18 cellular contexts compared by ENCODE assay signal in genomic region chr1:229114315-229114714, GRCh38.
A peak's percentile ranks its signal among the peaks of the same experiment; 100 is the strongest.
DNase-seq lines count a peak whose midpoint lies in the region; ATAC-seq, FAIRE-seq and TF ChIP-seq lines count a peak whose summit lies in the region.
"Had no signal": no experiment of that assay in that cellular context is flagged by ENCODE, and none has a peak within 500 bp of the region (broad histone marks: within the 10 kb centered on the region; RNA-seq: fewer than 3 reads in every experiment).

No MANE protein-coding gene starts in this region.

- H3K9me3 ChIP-seq in HepG2 (ENCODE audit: low read length) (no peaks in the 10 kb centered on the region), right lobe of liver (no peaks in the 10 kb centered on the region), T-helper 17 cell (ENCODE audit: control insufficient read depth, low read length, poor library complexity, severe bottlenecking) (no peaks in the 10 kb centered on the region)
- H3K9me3 ChIP-seq: colonic mucosa, HAP-1, upper lobe of left lung had no signal

- H3K4me1 Mint-ChIP-seq in T-helper 17 cell (peaks cover 12% of the 10 kb centered on the region), chondrocyte (ENCODE audit: low read depth) (peaks cover 3% of the 10 kb centered on the region)

- no peak for TF ChIP-seq CTCF in HepG2 (CRISPR knock-in tag; IDR thresholded peaks at IDR 0.05)
- no peak for TF ChIP-seq CTCF in right lobe of liver (IDR thresholded peaks at IDR 0.05)
- TF ChIP-seq CTCF in chondrocyte (IDR thresholded peaks at IDR 0.05): no peak

- ATAC-seq in HepG2 (no peak), right lobe of liver (no peak), T-helper 17 cell (no peak), left colon (peak; percentile 35), HG03095 (IDR thresholded peaks at IDR 0.05; ENCODE audit: unreplicated experiment) (no peak), HG02610 (IDR thresholded peaks at IDR 0.05; ENCODE audit: unreplicated experiment) (no peak)
- ATAC-seq: activated CD8-positive, alpha-beta T cell treated with anti-CD3 and anti-CD28 coated beads, Interleukin-2, amount 10 ng/mL, durations not matched to agents 7 days and 5 days had no signal

- no peak for TF ChIP-seq RAD21 in HepG2 (CRISPR knock-in tag; IDR thresholded peaks at IDR 0.05)

- TF ChIP-seq POLR2A in HepG2 (IDR thresholded peaks at IDR 0.05; ENCODE audit: insufficient read depth in 1 of 2, low read depth in 2 of 2, low read length in 2 of 2): no peak
- no peak for TF ChIP-seq POLR2A in right lobe of liver (IDR thresholded peaks at IDR 0.05)

- 73% methylated on average over 3 of the region's 5 CpGs for WGBS in HepG2 (ENCODE audit: low lambda C conversion rate)
- 51% methylated on average over 4 of the region's 5 CpGs for WGBS in right lobe of liver (ENCODE audit: insufficient coverage, low coverage, low lambda C conversion rate, missing lambda C conversion rate)

- FAIRE-seq in HepG2 (lab: Jason Lieb, UNC): no peak

- CTCF ChIA-PET in HepG2 (lab: Yijun Ruan, JAX; ENCODE audit: low intra/inter-chr PET ratio, low total read pairs): no interaction called here

- H3K27me3 Mint-ChIP-seq in T-helper 17 cell (no peaks in the 10 kb centered on the region), chondrocyte (ENCODE audit: low read depth) (peaks cover 9% of the 10 kb centered on the region)

- intact Hi-C loops in HepG2 (cut with micrococcal nuclease; ENCODE audit: unreplicated experiment): no loop called here
- intact Hi-C loops in right lobe of liver (cut with DNase I): no loop called here
- intact Hi-C loops in left colon (cut with DNase I, micrococcal nuclease): no loop called here

- POLR2A ChIA-PET in HepG2 (lab: Yijun Ruan, JAX): interaction anchor here (3.5 kb wide), 1 partner anchor 17 kb away, joined by 21 read pairs; no protein-coding TSS in a partner anchor

- no TSS peak for BruUV-seq in HepG2 (replicated peaks; lab: Mats Ljungman, UMichigan)

- no peak overlapping the region for H3K4me2 ChIP-seq in HepG2 (ENCODE audit: low read depth, low read length)

- H3K4me1 ChIP-seq in HepG2 (ENCODE audit: insufficient read depth, low read length) (peaks cover 85% of the 10 kb centered on the region), right lobe of liver (peaks cover 0 to 45% (median 12%) of the 10 kb centered on the region in 4 donors)
- H3K4me1 ChIP-seq: colonic mucosa, HAP-1 had no signal

- no peaks in the 10 kb centered on the region for H4K20me1 ChIP-seq in HepG2 (ENCODE audit: insufficient read depth, low read length)

- H2AFZ ChIP-seq in HepG2 (ENCODE audit: low read length): no peak overlapping the region

- H3K27me3 ChIP-seq in HepG2 (ENCODE audit: control insufficient read depth in 1 of 2, insufficient read depth in 2 of 2, low read length in 2 of 2) (no peaks in the 10 kb centered on the region), right lobe of liver (no peaks in the 10 kb centered on the region)
- H3K27me3 ChIP-seq: colonic mucosa, upper lobe of left lung had no signal

- H3K27ac Mint-ChIP-seq in T-helper 17 cell (peak overlapping the region; percentile 4), chondrocyte (ENCODE audit: unreplicated experiment) (no peak overlapping the region)
- H3K27ac Mint-ChIP-seq: activated CD8-positive, alpha-beta T cell treated with anti-CD3 and anti-CD28 coated beads, Interleukin-2, amount 10 ng/mL, durations not matched to agents 7 days and 5 days had no signal

- in situ Hi-C loops in HepG2 (cut with HindIII; ENCODE audit: extremely low pct_ligation_motif_present, low pct_unique_long_range_greater_than_20kb): no loop called here

- H3K79me2 ChIP-seq in HepG2 (ENCODE audit: insufficient read depth, low read length): no peaks in the 10 kb centered on the region

- DNase-seq in HepG2 (ENCODE audit: low spot score): no peak
- no peak for DNase-seq in right lobe of liver
- no peak for DNase-seq in T-helper 17 cell
- DNase-seq in left colon: no peak
- no peak for DNase-seq in NOMO-1 (lab: John Stamatoyannopoulos, UW; ENCODE audit: unreplicated experiment in 2 of 2)
- DNase-seq in chondrocyte (ENCODE audit: low spot score): no peak
- DNase-seq: ACHN; activated CD8-positive, alpha-beta T cell treated with anti-CD3 and anti-CD28 coated beads, Interleukin-2, amount 10 ng/mL, durations not matched to agents 7 days and 5 days; aorta; colonic mucosa; COR-L47; MV-4-11; NCI-H226; OCI-M1; upper lobe of left lung had no signal

- H3K27ac ChIP-seq in HepG2 (ENCODE audit: extremely low read length, insufficient read depth, low read length) (no peak overlapping the region), right lobe of liver (no peak overlapping the region)
- H3K27ac ChIP-seq: colonic mucosa, upper lobe of left lung had no signal

- H3K36me3 ChIP-seq in HepG2 (replicated peaks in 1 of 2; ENCODE audit: control insufficient read depth in 1 of 2, insufficient read depth in 2 of 2, low read length in 2 of 2) (no peaks in the 10 kb centered on the region), right lobe of liver (no peaks in the 10 kb centered on the region)
- H3K36me3 ChIP-seq: colonic mucosa, HAP-1, upper lobe of left lung had no signal

- H3K4me3 ChIP-seq in HepG2 (replicated peaks in 1 of 3; ENCODE audit: insufficient read depth in 1 of 3, low read depth in 2 of 3, low read length in 3 of 3) (no peak overlapping the region), right lobe of liver (no peak overlapping the region)
- H3K4me3 ChIP-seq: colonic mucosa, HAP-1, upper lobe of left lung had no signal

- no peaks in the 10 kb centered on the region for H3K9me3 Mint-ChIP-seq in chondrocyte (ENCODE audit: low read depth)

- TF ChIP-seq EP300 in HepG2 (IDR thresholded peaks at IDR 0.05; ENCODE audit: low read depth in 2 of 2, low read length in 2 of 2): no peak
- no peak for TF ChIP-seq EP300 in HepG2 (CRISPR knock-in tag; IDR thresholded peaks at IDR 0.05; ENCODE audit: borderline replicate concordance)

- H3K36me3 Mint-ChIP-seq in T-helper 17 cell (ENCODE audit: low read depth) (no peaks in the 10 kb centered on the region), chondrocyte (ENCODE audit: low read depth) (no peaks in the 10 kb centered on the region)

- H3K4me3 Mint-ChIP-seq in T-helper 17 cell (no peak overlapping the region), chondrocyte (ENCODE audit: unreplicated experiment) (no peak overlapping the region)
- H3K4me3 Mint-ChIP-seq: activated CD8-positive, alpha-beta T cell treated with anti-CD3 and anti-CD28 coated beads, Interleukin-2, amount 10 ng/mL, durations not matched to agents 7 days and 5 days had no signal

- H3K9ac ChIP-seq in HepG2 (ENCODE audit: insufficient read depth, low read depth, low read length): no peak overlapping the region

TF ChIP-seq in HepG2, 621 proteins besides CTCF, POLR2A, EP300 and RAD21:
- TF ChIP-seq MAX (IDR thresholded peaks at IDR 0.05): 0 out of 2 replicates have a peak, but pooled peaks have one; percentile 7
- 0 out of 2 replicates have a peak, but pooled peaks have one; percentile 40 for TF ChIP-seq BCL6 (CRISPR knock-in tag; IDR thresholded peaks at IDR 0.05)
- TF ChIP-seq, protein P1, sequence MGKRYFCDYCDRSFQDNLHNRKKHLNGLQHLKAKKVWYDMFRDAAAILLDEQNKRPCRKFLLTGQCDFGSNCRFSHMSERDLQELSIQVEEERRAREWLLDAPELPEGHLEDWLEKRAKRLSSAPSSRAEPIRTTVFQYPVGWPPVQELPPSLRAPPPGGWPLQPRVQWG (CRISPR knock-in tag; IDR thresholded peaks at IDR 0.05; ENCODE audit: borderline replicate concordance, low read depth): no peak
- TF ChIP-seq HNF4A (CRISPR knock-in tag; IDR thresholded peaks at IDR 0.05): peak; percentile 24; the same call in 1 of the 2 replicates
TF ChIP-seq in HepG2: peak in this region for 3.
